ENCODE assay signal across 17 cellular contexts in the genomic region with DNA sequence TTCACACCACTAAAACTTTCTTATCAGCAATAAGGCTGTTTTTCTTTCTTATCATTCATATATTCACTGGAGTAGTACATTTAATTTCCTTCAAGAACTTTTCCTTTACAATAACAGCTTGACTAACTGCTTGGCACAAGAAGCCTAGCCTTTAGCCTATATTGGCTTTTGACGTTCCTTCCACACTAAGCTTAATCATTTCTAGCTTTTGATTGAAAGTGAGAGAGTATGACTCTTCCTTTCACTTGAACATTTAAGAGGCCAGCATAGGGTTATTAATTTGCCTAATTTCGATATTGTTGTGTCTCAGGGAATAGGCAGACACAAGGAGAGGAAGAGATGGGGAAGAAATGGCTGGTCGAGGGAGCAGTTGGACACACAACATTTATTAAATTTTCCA. TPM values are rescaled to one million over a fixed set of nuclear protein-coding genes. Genes with fewer than 3 reads are reported as not detected.
A peak's percentile ranks its signal among the peaks of the same experiment; 100 is the strongest.
DNase-seq lines count a peak whose midpoint lies in the region; ATAC-seq and TF ChIP-seq lines count a peak whose summit lies in the region.
"Had no signal": no experiment of that assay in that cellular context is flagged by ENCODE, and none has a peak within 500 bp of the region (broad histone marks: within the 10 kb centered on the region; RNA-seq: fewer than 3 reads in every experiment).

No MANE protein-coding gene starts in this region.

- no peaks in the 10 kb centered on the region for H3K27me3 Mint-ChIP-seq in activated T-cell treated with anti-CD3 and anti-CD28 coated beads, Interleukin-2, amount 50 U/mL, for 72 hours (ENCODE audit: low read depth)
- no peaks in the 10 kb centered on the region for H3K27me3 Mint-ChIP-seq in GM23338 (ENCODE audit: insufficient read depth, low read depth, poor library complexity)
- peaks cover 0 to 3% (median 0%) of the 10 kb centered on the region in 3 donors for H3K27me3 Mint-ChIP-seq in CD14-positive monocyte (ENCODE audit: low read depth in 3 of 3)

- no peak overlapping the region for H3K27ac ChIP-seq in GM23338 (ENCODE audit: low read depth)
- H3K27ac ChIP-seq in KMS-11, result peak overlapping the region; percentile 99; the same call in 1 of the 2 replicates
- H3K27ac ChIP-seq: gastroesophageal sphincter, vagina had no signal

- H3K27me3 ChIP-seq in GM23338 (ENCODE audit: insufficient read depth) (no peaks in the 10 kb centered on the region), KMS-11 (ENCODE audit: insufficient read depth, low read depth) (no peaks in the 10 kb centered on the region)
- H3K27me3 ChIP-seq: gastroesophageal sphincter, vagina had no signal

- peak; percentile 79 to 80 for ATAC-seq in activated T-cell treated with anti-CD3 and anti-CD28 coated beads, Interleukin-2, amount 50 U/mL, for 72 hours (replicated peaks in 1 of 2)
- ATAC-seq in GM23338 (no peak), HG03442 (IDR thresholded peaks at IDR 0.05; ENCODE audit: unreplicated experiment) (no peak)
- ATAC-seq in stimulated activated naive CD8-positive, alpha-beta T cell treated with anti-CD3 and anti-CD28 coated beads, Interleukin-15, Interleukin-2, amounts not matched to agents 100 U/mL and 50 U/mL, for 24 hours, result peak; percentile 75
- ATAC-seq: gastroesophageal sphincter, Right ventricle myocardium inferior had no signal

- peaks cover 12% of the 10 kb centered on the region; the same call in 1 of the 2 replicates for H3K4me1 ChIP-seq in GM23338 (ENCODE audit: insufficient read depth)
- H3K4me1 ChIP-seq in KMS-11 (ENCODE audit: low read depth, poor library complexity, severe bottlenecking), result peaks cover 68% of the 10 kb centered on the region
- H3K4me1 ChIP-seq: gastroesophageal sphincter, vagina had no signal

- H3K4me2 ChIP-seq in GM23338 (no peak overlapping the region), KMS-11 (peak overlapping the region; percentile 90)

- peak overlapping the region; percentile 53 for H3K27ac Mint-ChIP-seq in activated T-cell treated with anti-CD3 and anti-CD28 coated beads, Interleukin-2, amount 50 U/mL, for 72 hours
- H3K27ac Mint-ChIP-seq in GM23338, result no peak overlapping the region
- no peak overlapping the region for H3K27ac Mint-ChIP-seq in CD14-positive monocyte
- H3K27ac Mint-ChIP-seq: endodermal cell had no signal

- peaks cover 6 to 14% of the 10 kb centered on the region in 2 donors for H3K36me3 Mint-ChIP-seq in activated T-cell treated with anti-CD3 and anti-CD28 coated beads, Interleukin-2, amount 50 U/mL, for 72 hours (ENCODE audit: insufficient read depth in 2 of 2)
- no peaks in the 10 kb centered on the region for H3K36me3 Mint-ChIP-seq in GM23338 (ENCODE audit: low read depth)
- no peaks in the 10 kb centered on the region for H3K36me3 Mint-ChIP-seq in CD14-positive monocyte

- no peaks in the 10 kb centered on the region for H4K20me1 ChIP-seq in GM23338 (replicated peaks; ENCODE audit: insufficient read depth)
- no peaks in the 10 kb centered on the region for H4K20me1 ChIP-seq in KMS-11 (ENCODE audit: insufficient read depth)

- H3K36me3 ChIP-seq in GM23338 (ENCODE audit: insufficient read depth) (no peaks in the 10 kb centered on the region), KMS-11 (ENCODE audit: insufficient read depth) (no peaks in the 10 kb centered on the region)
- H3K36me3 ChIP-seq: gastroesophageal sphincter, vagina had no signal

- 0 out of 2 replicates have a peak overlapping the region, but pooled peaks have one; percentile 19 for H2AFZ ChIP-seq in GM23338
- H2AFZ ChIP-seq in KMS-11 (ENCODE audit: low read depth), result no peak overlapping the region

- H3K4me3 ChIP-seq in GM23338 (no peak overlapping the region), KMS-11 (IDR thresholded peaks at IDR 0.05; ENCODE audit: insufficient read depth, low read depth, low read length) (no peak overlapping the region)
- H3K4me3 ChIP-seq: gastroesophageal sphincter, vagina had no signal

- intact Hi-C loops in CD14-positive monocyte (cut with micrococcal nuclease), result no loop called here

- H3K4me3 Mint-ChIP-seq in activated T-cell treated with anti-CD3 and anti-CD28 coated beads, Interleukin-2, amount 50 U/mL, for 72 hours, result peak overlapping the region; percentile 77 to 81
- H3K4me3 Mint-ChIP-seq in GM23338 (no peak overlapping the region), CD14-positive monocyte (no peak overlapping the region)
- H3K4me3 Mint-ChIP-seq: endodermal cell had no signal

- H3F3A ChIP-seq in GM23338 (replicated peaks; ENCODE audit: low read depth), result no peaks in the 10 kb centered on the region

- no peaks in the 10 kb centered on the region for H3K79me2 ChIP-seq in GM23338 (replicated peaks; ENCODE audit: insufficient read depth)
- H3K79me2 ChIP-seq in KMS-11 (ENCODE audit: insufficient read depth, low read depth), result peaks cover 95% of the 10 kb centered on the region

- TF ChIP-seq CTCF in GM23338 (conservative IDR thresholded peaks at IDR 0.05; ENCODE audit: low read depth in 2 of 2) (no peak), KMS-11 (conservative IDR thresholded peaks at IDR 0.05; ENCODE audit: low read depth, low read length) (no peak), CD14-positive monocyte (IDR thresholded peaks at IDR 0.05) (no peak)

- H3K9ac ChIP-seq in KMS-11, result no peak overlapping the region

- no peak for DNase-seq in activated T-cell treated with anti-CD3 and anti-CD28 coated beads, Interleukin-2, amount 50 U/mL, for 72 hours
- DNase-seq in activated T-cell treated with anti-CD3 and anti-CD28 coated beads for 4 hours, result no peak
- DNase-seq in GM23338 (ENCODE audit: low spot score), result no peak
- no peak for DNase-seq in stimulated activated naive CD8-positive, alpha-beta T cell treated with anti-CD3 and anti-CD28 coated beads, Interleukin-15, Interleukin-2, amounts not matched to agents 100 U/mL and 50 U/mL, for 24 hours
- no peak for DNase-seq in CD14-positive monocyte (ENCODE audit: low spot score)
- no peak for DNase-seq in putamen (ENCODE audit: low spot score)
- DNase-seq: endodermal cell, IMR-90, NCI-H748 treated with DMSO at 0.1 percent for 48 hours had no signal

- peaks cover 66% of the 10 kb centered on the region for H3K4me1 Mint-ChIP-seq in activated T-cell treated with anti-CD3 and anti-CD28 coated beads, Interleukin-2, amount 50 U/mL, for 72 hours (ENCODE audit: low read depth)
- H3K4me1 Mint-ChIP-seq in GM23338 (peaks cover 12% of the 10 kb centered on the region; the same call in 2 of the 3 replicates), CD14-positive monocyte (no peaks in the 10 kb centered on the region)

- H3K9me3 Mint-ChIP-seq in activated T-cell treated with anti-CD3 and anti-CD28 coated beads, Interleukin-2, amount 50 U/mL, for 72 hours, result peaks cover 5 to 6% of the 10 kb centered on the region in 2 donors
- H3K9me3 Mint-ChIP-seq in GM23338 (0 out of 3 replicates have a peak, but pooled peaks cover 3% of the 10 kb centered on the region), CD14-positive monocyte (peaks cover 0 to 5% (median 0%) of the 10 kb centered on the region in 7 donors)
- H3K9me3 Mint-ChIP-seq: endodermal cell had no signal

- H3K9me2 ChIP-seq in GM23338 (ENCODE audit: insufficient read depth), result no peaks in the 10 kb centered on the region

TF ChIP-seq in GM23338, 12 proteins besides CTCF, POLR2A, EP300 and RAD21:
- TF ChIP-seq, protein P1, sequence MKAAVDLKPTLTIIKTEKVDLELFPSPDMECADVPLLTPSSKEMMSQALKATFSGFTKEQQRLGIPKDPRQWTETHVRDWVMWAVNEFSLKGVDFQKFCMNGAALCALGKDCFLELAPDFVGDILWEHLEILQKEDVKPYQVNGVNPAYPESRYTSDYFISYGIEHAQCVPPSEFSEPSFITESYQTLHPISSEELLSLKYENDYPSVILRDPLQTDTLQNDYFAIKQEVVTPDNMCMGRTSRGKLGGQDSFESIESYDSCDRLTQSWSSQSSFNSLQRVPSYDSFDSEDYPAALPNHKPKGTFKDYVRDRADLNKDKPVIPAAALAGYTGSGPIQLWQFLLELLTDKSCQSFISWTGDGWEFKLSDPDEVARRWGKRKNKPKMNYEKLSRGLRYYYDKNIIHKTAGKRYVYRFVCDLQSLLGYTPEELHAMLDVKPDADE (IDR thresholded peaks at IDR 0.05), result no peak
- no peak for TF ChIP-seq POLR2AphosphoS5 (IDR thresholded peaks at IDR 0.05; ENCODE audit: low read depth)

RNA-seq across cellular contexts. Expression of gene THEMIS, which starts 23.6 kb away (rescaled TPM):
- 10 to 100 TPM; 13.4 to 14.0 TPM for total RNA-seq in activated T-cell treated with anti-CD3 and anti-CD28 coated beads, Interleukin-2, amount 50 U/mL, for 72 hours
- not detected in 2 replicates for total RNA-seq in GM23338 (2014; rRNA removed; shearing (Covaris generic))
- polyA plus RNA-seq in GM23338 (2016; fragmentation: Nextera tagmentation; extraction: Ambion mirVana), result not detected in 2 replicates
- polyA plus RNA-seq in CD14-positive monocyte, result under 1 TPM; 0.13 to 0.16 TPM
- total RNA-seq: bronchial epithelial cell, endodermal cell, IMR-90, kidney epithelial cell, pulmonary artery endothelial cell had no signal
- polyA plus RNA-seq: IMR-90 had no signal

Comparison
In these comparisons a context has a peak if more than half of its experiments do, and no peak if none do; other contexts are left out.
1. ATAC-seq: peak in activated T-cell treated with anti-CD3 and anti-CD28 coated beads, Interleukin-2, amount 50 U/mL, for 72 hours (2 of 2) and stimulated activated naive CD8-positive, alpha-beta T cell treated with anti-CD3 and anti-CD28 coated beads, Interleukin-15, Interleukin-2, amounts not matched to agents 100 U/mL and 50 U/mL, for 24 hours (single experiment); none in GM23338 (single experiment) and HG03442 (single experiment).
2. H3K4me3 Mint-ChIP-seq: peak in activated T-cell treated with anti-CD3 and anti-CD28 coated beads, Interleukin-2, amount 50 U/mL, for 72 hours (2 of 2); none in GM23338 (single experiment) and CD14-positive monocyte (0 of 2).
3. RNA of gene THEMIS, which starts 23.6 kb away (total RNA-seq): 13.4 to 14.0 TPM in activated T-cell treated with anti-CD3 and anti-CD28 coated beads, Interleukin-2, amount 50 U/mL, for 72 hours; not detected in GM23338; every median in the first group is over 10 times any median in the second.